Comparison of ENCODE assay signal across 1 cellular context in genomic region chr19:12035220-12036172, GRCh38.
A peak's percentile ranks its signal among the peaks of the same experiment; 100 is the strongest.
TF ChIP-seq lines count a peak whose summit lies in the region.

ZNF433 (minus strand) TSS chr19:12035679; CDS start chr19:12035539, 140 bp downstream.

TF ChIP-seq in GM12878, 131 proteins besides CTCF, POLR2A, EP300 and RAD21 (continued from another document):
- TF ChIP-seq USF2 (IDR thresholded peaks at IDR 0.05; ENCODE audit: borderline replicate concordance, low read depth, low read length) (no peak), ZNF592 (IDR thresholded peaks at IDR 0.05) (no peak), BCLAF1 (IDR thresholded peaks at IDR 0.05) (no peak), DPF2 (IDR thresholded peaks at IDR 0.05) (no peak), CREM (IDR thresholded peaks at IDR 0.05; ENCODE audit: low read depth) (0 out of 2 replicates have a peak, but pooled peaks have one; percentile 19), TBL1XR1 (IDR thresholded peaks at IDR 0.05; ENCODE audit: low read depth, low read length) (no peak), KDM1A (IDR thresholded peaks at IDR 0.05; ENCODE audit: borderline replicate concordance) (no peak)
- TF ChIP-seq, protein P1, sequence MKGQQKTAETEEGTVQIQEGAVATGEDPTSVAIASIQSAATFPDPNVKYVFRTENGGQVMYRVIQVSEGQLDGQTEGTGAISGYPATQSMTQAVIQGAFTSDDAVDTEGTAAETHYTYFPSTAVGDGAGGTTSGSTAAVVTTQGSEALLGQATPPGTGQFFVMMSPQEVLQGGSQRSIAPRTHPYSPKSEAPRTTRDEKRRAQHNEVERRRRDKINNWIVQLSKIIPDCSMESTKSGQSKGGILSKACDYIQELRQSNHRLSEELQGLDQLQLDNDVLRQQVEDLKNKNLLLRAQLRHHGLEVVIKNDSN (IDR thresholded peaks at IDR 0.05; ENCODE audit: borderline replicate concordance, extremely low read length, insufficient read depth, low read depth, low read length), result no peak
- TF ChIP-seq, protein P2, sequence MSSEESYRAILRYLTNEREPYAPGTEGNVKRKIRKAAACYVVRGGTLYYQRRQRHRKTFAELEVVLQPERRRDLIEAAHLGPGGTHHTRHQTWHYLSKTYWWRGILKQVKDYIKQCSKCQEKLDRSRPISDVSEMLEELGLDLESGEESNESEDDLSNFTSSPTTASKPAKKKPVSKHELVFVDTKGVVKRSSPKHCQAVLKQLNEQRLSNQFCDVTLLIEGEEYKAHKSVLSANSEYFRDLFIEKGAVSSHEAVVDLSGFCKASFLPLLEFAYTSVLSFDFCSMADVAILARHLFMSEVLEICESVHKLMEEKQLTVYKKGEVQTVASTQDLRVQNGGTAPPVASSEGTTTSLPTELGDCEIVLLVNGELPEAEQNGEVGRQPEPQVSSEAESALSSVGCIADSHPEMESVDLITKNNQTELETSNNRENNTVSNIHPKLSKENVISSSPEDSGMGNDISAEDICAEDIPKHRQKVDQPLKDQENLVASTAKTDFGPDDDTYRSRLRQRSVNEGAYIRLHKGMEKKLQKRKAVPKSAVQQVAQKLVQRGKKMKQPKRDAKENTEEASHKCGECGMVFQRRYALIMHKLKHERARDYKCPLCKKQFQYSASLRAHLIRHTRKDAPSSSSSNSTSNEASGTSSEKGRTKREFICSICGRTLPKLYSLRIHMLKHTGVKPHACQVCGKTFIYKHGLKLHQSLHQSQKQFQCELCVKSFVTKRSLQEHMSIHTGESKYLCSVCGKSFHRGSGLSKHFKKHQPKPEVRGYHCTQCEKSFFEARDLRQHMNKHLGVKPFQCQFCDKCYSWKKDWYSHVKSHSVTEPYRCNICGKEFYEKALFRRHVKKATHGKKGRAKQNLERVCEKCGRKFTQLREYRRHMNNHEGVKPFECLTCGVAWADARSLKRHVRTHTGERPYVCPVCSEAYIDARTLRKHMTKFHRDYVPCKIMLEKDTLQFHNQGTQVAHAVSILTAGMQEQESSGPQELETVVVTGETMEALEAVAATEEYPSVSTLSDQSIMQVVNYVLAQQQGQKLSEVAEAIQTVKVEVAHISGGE (CRISPR knock-in tag; IDR thresholded peaks at IDR 0.05), result 0 out of 2 replicates have a peak, but pooled peaks have one; percentile 46
- TF ChIP-seq, protein P3, sequence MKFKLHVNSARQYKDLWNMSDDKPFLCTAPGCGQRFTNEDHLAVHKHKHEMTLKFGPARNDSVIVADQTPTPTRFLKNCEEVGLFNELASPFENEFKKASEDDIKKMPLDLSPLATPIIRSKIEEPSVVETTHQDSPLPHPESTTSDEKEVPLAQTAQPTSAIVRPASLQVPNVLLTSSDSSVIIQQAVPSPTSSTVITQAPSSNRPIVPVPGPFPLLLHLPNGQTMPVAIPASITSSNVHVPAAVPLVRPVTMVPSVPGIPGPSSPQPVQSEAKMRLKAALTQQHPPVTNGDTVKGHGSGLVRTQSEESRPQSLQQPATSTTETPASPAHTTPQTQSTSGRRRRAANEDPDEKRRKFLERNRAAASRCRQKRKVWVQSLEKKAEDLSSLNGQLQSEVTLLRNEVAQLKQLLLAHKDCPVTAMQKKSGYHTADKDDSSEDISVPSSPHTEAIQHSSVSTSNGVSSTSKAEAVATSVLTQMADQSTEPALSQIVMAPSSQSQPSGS (IDR thresholded peaks at IDR 0.05; ENCODE audit: low read length), result no peak
